7 cellular contexts compared by ENCODE assay signal in genomic region chr13:32669030-32669646, GRCh38.
DNase-seq lines count a peak whose midpoint lies in the region; ATAC-seq, FAIRE-seq and TF ChIP-seq lines count a peak whose summit lies in the region.

No MANE protein-coding gene starts in this region.

- POLR2A ChIA-PET in OCI-LY7 (lab: Charles Lee) (interaction anchor here (1.0 to 1.1 kb wide), 2 partner anchors 17 to 80 kb away, joined by 3 read pairs; no protein-coding TSS in a partner anchor), H1 (lab: Charles Lee; ENCODE audit: partially characterized antibody) (interaction anchor here (0.6 to 1.8 kb wide), 4 partner anchors 77 to 130 kb away, joined by 3 to 6 read pairs (median 6); partner anchors contain the start of genes N4BP2L2 and PDS5B)

- no peak overlapping the region for H2BK5ac ChIP-seq in H1 (ENCODE audit: low read depth, low read length)

- H3K36me3 ChIP-seq in OCI-LY7 (ENCODE audit: insufficient read depth, low read length) (peaks cover 56% of the 10 kb centered on the region), H1 (ENCODE audit: control insufficient read depth in 2 of 4, insufficient read depth in 4 of 4, low read length in 3 of 4) (peaks cover 0 to 2% (median 0%) of the 10 kb centered on the region in 4 experiments; a peak in 1 of 8 replicates), neural cell (ENCODE audit: insufficient read depth, low read length) (peaks cover 6% of the 10 kb centered on the region)

- H3K79me2 ChIP-seq in OCI-LY7 (ENCODE audit: insufficient read depth, low read depth, low read length) (peaks cover 4% of the 10 kb centered on the region; the same call in 1 of the 2 replicates), H1 (ENCODE audit: control insufficient read depth in 1 of 2, insufficient read depth in 2 of 2, low read length in 2 of 2) (no peaks in the 10 kb centered on the region), neural cell (replicated peaks; ENCODE audit: insufficient read depth, low read length) (no peaks in the 10 kb centered on the region)

- H3K23ac ChIP-seq in H1 (ENCODE audit: insufficient read length) = no peak overlapping the region

- TF ChIP-seq RAD21 in H1 (IDR thresholded peaks at IDR 0.05 in 1 of 2, conservative IDR thresholded peaks at IDR 0.05 in 1 of 2; ENCODE audit: low read depth in 2 of 2, low read length in 2 of 2) (peak; percentile 51 to 56), neural cell (conservative IDR thresholded peaks at IDR 0.05) (peak; percentile 33)

- H2AFZ ChIP-seq in OCI-LY7 (ENCODE audit: low read length) = no peak overlapping the region
- H2AFZ ChIP-seq in H1 (ENCODE audit: low read length) = no peak overlapping the region
- H2AFZ ChIP-seq in neural cell (ENCODE audit: low read depth, low read length) = no peak overlapping the region

- no peak overlapping the region for H2BK12ac ChIP-seq in H1 (ENCODE audit: low read depth, low read length)

- H3K56ac ChIP-seq in H1 (replicated peaks; ENCODE audit: insufficient read length, low read depth, low read length) = no peak overlapping the region

- H3K23me2 ChIP-seq in H1 (ENCODE audit: low read depth, low read length) = no peaks in the 10 kb centered on the region

- no peak overlapping the region for H3K4ac ChIP-seq in H1 (replicated peaks; ENCODE audit: insufficient read length, low read depth, low read length)

- TF ChIP-seq CTCF in OCI-LY7 (conservative IDR thresholded peaks at IDR 0.05; ENCODE audit: low read length) (peak; percentile 91), H1 (IDR thresholded peaks at IDR 0.05; ENCODE audit: control extremely low read depth in 1 of 3, insufficient read depth in 1 of 3, low read depth in 1 of 3, low read length in 3 of 3) (peak in 2 of 3 experiments; percentile 45 to 59; a peak in 2 of 4 replicates), neural cell (IDR thresholded peaks at IDR 0.05; ENCODE audit: poor library complexity, severe bottlenecking) (peak; percentile 53)

- ATAC-seq in HG03342 (IDR thresholded peaks at IDR 0.05; ENCODE audit: unreplicated experiment) = no peak

- TF ChIP-seq EP300 in H1 (IDR thresholded peaks at IDR 0.05; ENCODE audit: borderline replicate concordance in 1 of 2, low read depth in 2 of 2, low read length in 2 of 2) = no peak
- no peak for TF ChIP-seq EP300 in neural cell (conservative IDR thresholded peaks at IDR 0.05; ENCODE audit: poor library complexity, severe bottlenecking)

- FAIRE-seq in HTR-8/SVneo (lab: Jason Lieb, UNC) (no peak), H1 (lab: Jason Lieb, UNC) (no peak)

- H3K27me3 ChIP-seq in H1 (replicated peaks in 1 of 4; ENCODE audit: control insufficient read depth in 3 of 4, extremely low read depth in 1 of 4, insufficient read depth in 3 of 4, low read length in 3 of 4) (no peaks in the 10 kb centered on the region), neural cell (ENCODE audit: insufficient read depth, low read depth, low read length) (no peaks in the 10 kb centered on the region)

- H3K4me3 ChIP-seq in OCI-LY7 (ENCODE audit: low read depth, low read length, poor library complexity, severe bottlenecking) (no peak overlapping the region), H1 (ENCODE audit: extremely low read depth in 1 of 4, insufficient read depth in 2 of 4, low read depth in 3 of 4, low read length in 4 of 4) (no peak overlapping the region), neural cell (ENCODE audit: low read length) (no peak overlapping the region)

- no peak overlapping the region for H2BK15ac ChIP-seq in H1 (ENCODE audit: low read length)

- H3K9me2 ChIP-seq in OCI-LY7 (ENCODE audit: insufficient read depth, low read length) = no peaks in the 10 kb centered on the region
- H3K9me2 ChIP-seq in neural cell (ENCODE audit: insufficient read depth, low read length) = no peaks in the 10 kb centered on the region

- no peak overlapping the region for H2BK120ac ChIP-seq in H1 (replicated peaks; ENCODE audit: low read depth, low read length)

- no peak overlapping the region for H3K27ac ChIP-seq in OCI-LY7 (ENCODE audit: low read depth, low read length, poor library complexity, severe bottlenecking)
- no peak overlapping the region for H3K27ac ChIP-seq in H1 (ENCODE audit: low read depth, low read length)
- H3K27ac ChIP-seq in neural cell (ENCODE audit: low read length) = no peak overlapping the region

- H3K9ac ChIP-seq in H1 (replicated peaks in 1 of 4; ENCODE audit: extremely low read depth in 1 of 4, low read depth in 3 of 4, low read length in 3 of 4) (no peak overlapping the region), neural cell (ENCODE audit: low read length) (no peak overlapping the region)

- H3K18ac ChIP-seq in H1 (ENCODE audit: extremely low read depth, low read length) = no peak overlapping the region

- H3K4me1 ChIP-seq in OCI-LY7 (ENCODE audit: insufficient read depth, low read length, poor library complexity, severe bottlenecking) (no peaks in the 10 kb centered on the region), H1 (replicated peaks in 1 of 4; ENCODE audit: control insufficient read depth in 3 of 4, insufficient read depth in 4 of 4, low read length in 3 of 4) (no peaks in the 10 kb centered on the region)

- H4K91ac ChIP-seq in H1 (replicated peaks; ENCODE audit: insufficient read length, low read length) = no peak overlapping the region

- no peak overlapping the region for H4K5ac ChIP-seq in H1 (ENCODE audit: insufficient read length, low read depth, low read length)

- H3K4me2 ChIP-seq in OCI-LY7 (ENCODE audit: low read length) = no peak overlapping the region
- H3K4me2 ChIP-seq in H1 (ENCODE audit: insufficient read depth in 1 of 2, low read depth in 2 of 2, low read length in 2 of 2) = no peak overlapping the region
- no peak overlapping the region for H3K4me2 ChIP-seq in neural cell (ENCODE audit: low read length)

- intact Hi-C loops in OCI-LY7 (cut with micrococcal nuclease; ENCODE audit: unreplicated experiment) = loop anchor here (1.0 kb wide), 1 partner anchor 83 kb away; the partner anchor contains the start of gene PDS5B

- H3F3A ChIP-seq in neural cell (ENCODE audit: insufficient read depth, low read length, poor library complexity, severe bottlenecking) = no peaks in the 10 kb centered on the region

- no peak overlapping the region for H2BK20ac ChIP-seq in H1 (ENCODE audit: low read length)

- no peaks in the 10 kb centered on the region for H3K9me3 ChIP-seq in OCI-LY7 (ENCODE audit: low read length)
- H3K9me3 ChIP-seq in H1 (ENCODE audit: insufficient read depth in 2 of 2, low read depth in 1 of 2, low read length in 1 of 2) = no peaks in the 10 kb centered on the region
- no peaks in the 10 kb centered on the region for H3K9me3 ChIP-seq in neural cell (ENCODE audit: low read length)

- no peak overlapping the region for H4K8ac ChIP-seq in H1 (ENCODE audit: extremely low read depth, insufficient read depth, low read length)

- no peak for TF ChIP-seq POLR2A in H1 (IDR thresholded peaks at IDR 0.05; ENCODE audit: control extremely low read depth in 1 of 2, low read depth in 2 of 2, low read length in 2 of 2)

- peak; percentile 30 for DNase-seq in ELF-1 (ENCODE audit: low read depth, low spot score)
- DNase-seq in HTR-8/SVneo (ENCODE audit: insufficient read length, low spot score) = peak; percentile 11
- DNase-seq in OCI-LY7 (ENCODE audit: low spot score) = peak; percentile 79
- DNase-seq in H1 (ENCODE audit: low read depth in 1 of 2, low spot score in 2 of 2) = no peak
- no peak for DNase-seq in activated CD4-positive, alpha-beta T cell treated with anti-CD3 and anti-CD28 coated beads, Interleukin-2, amount 50 U/mL, for 4 hours

- BruUV-seq in OCI-LY7 (replicated peaks; lab: Mats Ljungman, UMichigan) = no TSS peak

- H3K79me1 ChIP-seq in H1 (ENCODE audit: low read depth, low read length) = no peaks in the 10 kb centered on the region

- H2AK5ac ChIP-seq in H1 (ENCODE audit: low read depth, low read length) = no peak overlapping the region

- CTCF ChIA-PET in OCI-LY7 (lab: Charles Lee; ENCODE audit: unreplicated experiment) = no interaction called here
- CTCF ChIA-PET in H1 (lab: Charles Lee; ENCODE audit: partially characterized antibody) = interaction anchor here (0.6 to 3.3 kb wide), 36 partner anchors 9 to 973 kb away, joined by 3 to 12 read pairs (median 4); no protein-coding TSS in a partner anchor

- H4K20me1 ChIP-seq in OCI-LY7 (ENCODE audit: insufficient read depth, low read length) (no peaks in the 10 kb centered on the region), H1 (replicated peaks in 1 of 2; ENCODE audit: control insufficient read depth in 1 of 2, insufficient read depth in 2 of 2, low read length in 2 of 2) (no peaks in the 10 kb centered on the region), neural cell (ENCODE audit: insufficient read depth) (no peaks in the 10 kb centered on the region)

- H3K14ac ChIP-seq in H1 (ENCODE audit: insufficient read length) = no peak overlapping the region

- WGBS in H1 (ENCODE audit: extremely low coverage in 1 of 2, insufficient coverage in 1 of 2, insufficient read length in 1 of 2, insufficient replicate concordance in 2 of 2, low coverage in 1 of 2, low lambda C conversion rate in 2 of 2, missing lambda C conversion rate in 1 of 2), 2 experiments = 62 to 100% methylated on average over 1 to 3 of the region's 3 CpGs

TF ChIP-seq in H1, 55 proteins besides CTCF, POLR2A, EP300 and RAD21:
- no peak for TF ChIP-seq HDAC6 (IDR thresholded peaks at IDR 0.05; ENCODE audit: low read depth, low read length)
TF ChIP-seq in H1: peak in this region for 0.

TF ChIP-seq in neural cell, 6 proteins besides CTCF, POLR2A, EP300 and RAD21:
- TF ChIP-seq SMC3 (conservative IDR thresholded peaks at IDR 0.05; ENCODE audit: poor library complexity) (peak; percentile 47), EZH2 (IDR thresholded peaks at IDR 0.05; ENCODE audit: borderline replicate concordance, insufficient read depth, low read length, poor library complexity, severe bottlenecking) (no peak)

Comparison
In these comparisons a context has a peak if more than half of its experiments do, and no peak if none do; other contexts are left out.
1. DNase-seq: peak in ELF-1 (single experiment), HTR-8/SVneo (single experiment) and OCI-LY7 (single experiment); none in H1 (0 of 2) and activated CD4-positive, alpha-beta T cell treated with anti-CD3 and anti-CD28 coated beads, Interleukin-2, amount 50 U/mL, for 4 hours (0 of 2).
2. Peak in every context shown above with its lines, with median percentiles within 50 percentile points of each other: CTCF ChIP-seq.